Comparison of ENCODE assay signal across 8 cellular contexts in genomic region chr2:20868377-20868776, GRCh38. TPM values are rescaled to one million over a fixed set of nuclear protein-coding genes. Genes with fewer than 3 reads are reported as not detected.
A peak's percentile ranks its signal among the peaks of the same experiment; 100 is the strongest.
DNase-seq lines count a peak whose midpoint lies in the region; ATAC-seq and TF ChIP-seq lines count a peak whose summit lies in the region.

No MANE protein-coding gene starts in this region.

- peaks cover 17% of the 10 kb centered on the region for H3K4me1 Mint-ChIP-seq in activated CD4-positive, alpha-beta T cell treated with anti-CD3 and anti-CD28 coated beads, Interleukin-2, amount 10 ng/mL, durations not matched to agents 7 days and 5 days
- H3K4me1 Mint-ChIP-seq in osteocyte (ENCODE audit: unreplicated experiment) = no peaks in the 10 kb centered on the region

- no peak overlapping the region for H3K27ac Mint-ChIP-seq in activated CD4-positive, alpha-beta T cell treated with anti-CD3 and anti-CD28 coated beads, Interleukin-2, amount 10 ng/mL, durations not matched to agents 7 days and 5 days
- no peak overlapping the region for H3K27ac Mint-ChIP-seq in osteocyte (ENCODE audit: unreplicated experiment)

- peaks cover 51% of the 10 kb centered on the region for H3K27me3 Mint-ChIP-seq in activated CD4-positive, alpha-beta T cell treated with anti-CD3 and anti-CD28 coated beads, Interleukin-2, amount 10 ng/mL, durations not matched to agents 7 days and 5 days
- peaks cover 71% of the 10 kb centered on the region for H3K27me3 Mint-ChIP-seq in osteocyte (ENCODE audit: unreplicated experiment)

- no peaks in the 10 kb centered on the region for H3K36me3 Mint-ChIP-seq in activated CD4-positive, alpha-beta T cell treated with anti-CD3 and anti-CD28 coated beads, Interleukin-2, amount 10 ng/mL, durations not matched to agents 7 days and 5 days (ENCODE audit: low read depth)
- H3K36me3 Mint-ChIP-seq in osteocyte (ENCODE audit: unreplicated experiment) = no peaks in the 10 kb centered on the region

- CTCF ChIA-PET in activated CD4-positive, alpha-beta T cell treated with anti-CD3 and anti-CD28 coated beads, Interleukin-2, amount 10 ng/mL, durations not matched to agents 7 days and 5 days (lab: Charles Lee) = no interaction called here

- no peak for TF ChIP-seq CTCF in osteocyte (IDR thresholded peaks at IDR 0.05)

- DNase-seq in activated CD4-positive, alpha-beta T cell treated with anti-CD3 and anti-CD28 coated beads, Interleukin-2, amount 10 ng/mL, durations not matched to agents 7 days and 5 days = peak; percentile 71
- peak; percentile 32 for DNase-seq in stimulated activated CD4-positive, alpha-beta T cell treated with anti-CD3 and anti-CD28 coated beads, Interleukin-2, amount 100 ng/mL, for 4 hours (ENCODE audit: low read depth)
- DNase-seq in HuH-7 (ENCODE audit: low spot score) = no peak
- DNase-seq in iPS-NIHi11 (ENCODE audit: low spot score) = no peak
- DNase-seq in NCI-H526 treated with DMSO at 0.1 percent for 48 hours (lab: John Stamatoyannopoulos, UW) = no peak
- no peak for DNase-seq in osteocyte (ENCODE audit: extremely low spot score, unreplicated experiment)

- POLR2A ChIA-PET in activated CD4-positive, alpha-beta T cell treated with anti-CD3 and anti-CD28 coated beads, Interleukin-2, amount 10 ng/mL, durations not matched to agents 7 days and 5 days (lab: Charles Lee) = no interaction called here

- no peaks in the 10 kb centered on the region for H3K9me3 Mint-ChIP-seq in activated CD4-positive, alpha-beta T cell treated with anti-CD3 and anti-CD28 coated beads, Interleukin-2, amount 10 ng/mL, durations not matched to agents 7 days and 5 days
- H3K9me3 Mint-ChIP-seq in osteocyte (ENCODE audit: unreplicated experiment) = peaks cover 9% of the 10 kb centered on the region

- peak; percentile 78 for ATAC-seq in GM18520 (IDR thresholded peaks at IDR 0.05; ENCODE audit: unreplicated experiment)
- peak; percentile 100 for ATAC-seq in HG02938 (IDR thresholded peaks at IDR 0.05; ENCODE audit: unreplicated experiment)

- H3K4me3 Mint-ChIP-seq in activated CD4-positive, alpha-beta T cell treated with anti-CD3 and anti-CD28 coated beads, Interleukin-2, amount 10 ng/mL, durations not matched to agents 7 days and 5 days = no peak overlapping the region
- H3K4me3 Mint-ChIP-seq in osteocyte (ENCODE audit: unreplicated experiment) = no peak overlapping the region

RNA-seq across cellular contexts. Expression of gene LDAH, which starts 45.5 kb away (rescaled TPM):
- 10 to 100 TPM; 28.7 to 37.0 TPM for total RNA-seq in activated CD4-positive, alpha-beta T cell treated with anti-CD3 and anti-CD28 coated beads, Interleukin-2, amount 10 ng/mL, durations not matched to agents 7 days and 5 days
- total RNA-seq in osteocyte = 25.7 and 28.0 TPM in 2 replicates

Comparison
In these comparisons a context has a peak if more than half of its experiments do, and no peak if none do; other contexts are left out.
1. DNase-seq: peak in activated CD4-positive, alpha-beta T cell treated with anti-CD3 and anti-CD28 coated beads, Interleukin-2, amount 10 ng/mL, durations not matched to agents 7 days and 5 days (single experiment) and stimulated activated CD4-positive, alpha-beta T cell treated with anti-CD3 and anti-CD28 coated beads, Interleukin-2, amount 100 ng/mL, for 4 hours (single experiment); none in HuH-7 (single experiment), iPS-NIHi11 (single experiment), NCI-H526 treated with DMSO at 0.1 percent for 48 hours (single experiment) and osteocyte (single experiment).